23 cellular contexts compared by ENCODE assay signal in genomic region chrX:17788956-17789562, GRCh38. TPM values are rescaled to one million over a fixed set of nuclear protein-coding genes. Genes with fewer than 3 reads are reported as not detected.
DNase-seq lines count a peak whose midpoint lies in the region; ATAC-seq, FAIRE-seq and TF ChIP-seq lines count a peak whose summit lies in the region.
"Had no signal": no experiment of that assay in that cellular context is flagged by ENCODE, and none has a peak within 500 bp of the region (broad histone marks: within the 10 kb centered on the region; RNA-seq: fewer than 3 reads in every experiment).

No MANE protein-coding gene starts in this region.

- H3K4me2 ChIP-seq in GM23338 (no peak overlapping the region), astrocyte (ENCODE audit: low read length) (no peak overlapping the region), osteoblast (ENCODE audit: insufficient read depth, low read length) (no peak overlapping the region), smooth muscle cell (no peak overlapping the region)
- H3K4me2 ChIP-seq: BLaER1 treated with 17β-estradiol and CSF1 and Interleukin-3, amounts not matched to agents 10 nM and 100 nM; PC-9 had no signal

- FAIRE-seq in astrocyte (lab: Jason Lieb, UNC) = peak; percentile 9
- FAIRE-seq: G401.6 had no signal

- intact Hi-C loops in left lung (cut with DNase I) = no loop called here

- H3K9ac ChIP-seq in astrocyte (ENCODE audit: low read length) (no peak overlapping the region), smooth muscle cell (ENCODE audit: low read depth) (no peak overlapping the region)
- H3K9ac ChIP-seq: BLaER1 treated with 17β-estradiol and CSF1 and Interleukin-3, amounts not matched to agents 10 nM and 100 nM had no signal

- H3K4me1 Mint-ChIP-seq in GM23338 = peaks cover 12% of the 10 kb centered on the region
- H3K4me1 Mint-ChIP-seq in astrocyte (ENCODE audit: low read depth, unreplicated experiment) = no peaks in the 10 kb centered on the region

- H3K4me3 Mint-ChIP-seq in GM23338 (no peak overlapping the region), astrocyte (ENCODE audit: unreplicated experiment) (no peak overlapping the region)
- H3K4me3 Mint-ChIP-seq: activated CD4-positive, alpha-beta T cell treated with anti-CD3 and anti-CD28 coated beads, Interleukin-2, amount 10 ng/mL, durations not matched to agents 24 days and 14 days; activated naive CD8-positive, alpha-beta T cell treated with anti-CD3 and anti-CD28 coated beads, Interleukin-2, amount 50 U/mL, for 24 hours; activated T-cell treated with anti-CD3 and anti-CD28 coated beads, Interleukin-2, amount 50 U/mL, for 24 hours; effector memory CD8-positive, alpha-beta T cell had no signal

- H2AFZ ChIP-seq in GM23338 = no peak overlapping the region
- H2AFZ ChIP-seq in astrocyte (ENCODE audit: low read depth, low read length) = no peak overlapping the region
- H2AFZ ChIP-seq in osteoblast (ENCODE audit: low read length) = no peak overlapping the region
- no peak overlapping the region for H2AFZ ChIP-seq in smooth muscle cell (ENCODE audit: low read depth)
- H2AFZ ChIP-seq: PC-9 had no signal

- WGBS in smooth muscle cell (ENCODE audit: low lambda C conversion rate) = 84% methylated on average over 8 of the region's 8 CpGs

- H3F3A ChIP-seq in GM23338 (replicated peaks; ENCODE audit: low read depth) (no peaks in the 10 kb centered on the region), smooth muscle cell (ENCODE audit: low read depth) (no peaks in the 10 kb centered on the region)

- H3K27me3 ChIP-seq in GM23338 (ENCODE audit: insufficient read depth) = no peaks in the 10 kb centered on the region
- H3K27me3 ChIP-seq in astrocyte (ENCODE audit: insufficient read depth, low read length) = no peaks in the 10 kb centered on the region
- H3K27me3 ChIP-seq in left lung = no peaks in the 10 kb centered on the region
- H3K27me3 ChIP-seq in osteoblast (ENCODE audit: insufficient read depth, low read length) = no peaks in the 10 kb centered on the region
- no peaks in the 10 kb centered on the region for H3K27me3 ChIP-seq in smooth muscle cell (ENCODE audit: low read depth)
- H3K27me3 ChIP-seq in effector memory CD4-positive, alpha-beta T cell (replicated peaks; ENCODE audit: control insufficient read depth, insufficient read depth, low read length, poor library complexity, severe bottlenecking) = no peaks in the 10 kb centered on the region
- H3K27me3 ChIP-seq: foreskin keratinocyte, tibial nerve had no signal

- DNase-seq in AG10803 (ENCODE audit: low read depth) (peak; percentile 1), GM23338 (ENCODE audit: low spot score) (peak; percentile 5), astrocyte (ENCODE audit: low read depth) (no peak), left lung (no peak), osteoblast (ENCODE audit: insufficient read length, low spot score, missing footprints) (no peak), NOMO-1 treated with dmso at 0.1 percent for 144 hours (lab: John Stamatoyannopoulos, UW; ENCODE audit: unreplicated experiment) (no peak), smooth muscle cell (lab: John Stamatoyannopoulos, UW; ENCODE audit: unreplicated experiment) (no peak)
- DNase-seq in effector memory CD4-positive, alpha-beta T cell = no peak
- DNase-seq: activated gamma-delta T cell; cortex of kidney; effector memory CD8-positive, alpha-beta T cell had no signal

- TF ChIP-seq CTCF in AG10803 (conservative IDR thresholded peaks at IDR 0.05; ENCODE audit: low read length) (no peak), GM23338 (conservative IDR thresholded peaks at IDR 0.05; ENCODE audit: low read depth in 2 of 2) (peak in 1 of 2 experiments; percentile 38; a peak in 2 of 4 replicates), astrocyte (IDR thresholded peaks at IDR 0.05; ENCODE audit: insufficient read depth, low read depth, low read length) (no peak), left lung (IDR thresholded peaks at IDR 0.05) (no peak), osteoblast (IDR thresholded peaks at IDR 0.05; ENCODE audit: extremely low read depth, low read depth, low read length) (no peak), smooth muscle cell (IDR thresholded peaks at IDR 0.05; ENCODE audit: borderline replicate concordance, insufficient read depth, poor library complexity, severe bottlenecking) (no peak)

- H3K4me3 ChIP-seq in AG10803 (ENCODE audit: low read length) (no peak overlapping the region), GM23338 (no peak overlapping the region), astrocyte (ENCODE audit: insufficient read depth, low read depth, low read length) (no peak overlapping the region), left lung (no peak overlapping the region), osteoblast (ENCODE audit: insufficient read depth, low read length) (no peak overlapping the region), smooth muscle cell (no peak overlapping the region)
- H3K4me3 ChIP-seq in effector memory CD4-positive, alpha-beta T cell (ENCODE audit: insufficient read depth, low read depth, low read length, poor library complexity, severe bottlenecking) = no peak overlapping the region
- H3K4me3 ChIP-seq: BLaER1 treated with 17β-estradiol and CSF1 and Interleukin-3, amounts not matched to agents 10 nM and 100 nM; heart left ventricle; lower lobe of right lung; mucosa of descending colon; PC-9; tibial nerve had no signal

- no peaks in the 10 kb centered on the region for H3K79me2 ChIP-seq in GM23338 (replicated peaks; ENCODE audit: insufficient read depth)
- H3K79me2 ChIP-seq in astrocyte (ENCODE audit: insufficient read depth, low read length) = no peaks in the 10 kb centered on the region
- H3K79me2 ChIP-seq in osteoblast (ENCODE audit: insufficient read depth, low read length) = no peaks in the 10 kb centered on the region
- no peaks in the 10 kb centered on the region for H3K79me2 ChIP-seq in smooth muscle cell (ENCODE audit: low read depth)

- ATAC-seq in GM23338 (peak; percentile 60), left lung (peak; percentile 25)
- ATAC-seq: activated naive CD8-positive, alpha-beta T cell treated with anti-CD3 and anti-CD28 coated beads, Interleukin-2, amount 50 U/mL, for 24 hours; effector memory CD8-positive, alpha-beta T cell had no signal

- H3K9me3 ChIP-seq in astrocyte (ENCODE audit: insufficient read depth, low read depth, low read length) (no peaks in the 10 kb centered on the region), left lung (no peaks in the 10 kb centered on the region), osteoblast (ENCODE audit: low read depth, low read length) (no peaks in the 10 kb centered on the region), smooth muscle cell (replicated peaks; ENCODE audit: low read depth) (no peaks in the 10 kb centered on the region)
- H3K9me3 ChIP-seq in effector memory CD4-positive, alpha-beta T cell (ENCODE audit: control insufficient read depth, low read length) = no peaks in the 10 kb centered on the region
- H3K9me3 ChIP-seq: BLaER1 treated with 17β-estradiol and CSF1 and Interleukin-3, amounts not matched to agents 10 nM and 100 nM; heart left ventricle; lower lobe of right lung; mucosa of descending colon; tibial nerve had no signal

- peaks cover 10% of the 10 kb centered on the region; the same call in 2 of the 3 replicates for H3K36me3 Mint-ChIP-seq in GM23338 (ENCODE audit: low read depth)
- H3K36me3 Mint-ChIP-seq in astrocyte (ENCODE audit: low read depth, unreplicated experiment) = no peaks in the 10 kb centered on the region

- no peak overlapping the region for H3K27ac Mint-ChIP-seq in GM23338
- no peak overlapping the region for H3K27ac Mint-ChIP-seq in astrocyte (ENCODE audit: unreplicated experiment)
- H3K27ac Mint-ChIP-seq: activated CD4-positive, alpha-beta T cell treated with anti-CD3 and anti-CD28 coated beads, Interleukin-2, amount 10 ng/mL, durations not matched to agents 24 days and 14 days; activated naive CD8-positive, alpha-beta T cell treated with anti-CD3 and anti-CD28 coated beads, Interleukin-2, amount 50 U/mL, for 24 hours; activated T-cell treated with anti-CD3 and anti-CD28 coated beads, Interleukin-2, amount 50 U/mL, for 24 hours; effector memory CD8-positive, alpha-beta T cell; nephron had no signal

- H3K9me3 Mint-ChIP-seq in GM23338 = peaks cover 14% of the 10 kb centered on the region; the same call in 2 of the 3 replicates
- H3K9me3 Mint-ChIP-seq in astrocyte (ENCODE audit: unreplicated experiment) = peaks cover 1% of the 10 kb centered on the region
- H3K9me3 Mint-ChIP-seq: activated CD4-positive, alpha-beta T cell treated with anti-CD3 and anti-CD28 coated beads, Interleukin-2, amount 10 ng/mL, durations not matched to agents 24 days and 14 days; activated naive CD8-positive, alpha-beta T cell treated with anti-CD3 and anti-CD28 coated beads, Interleukin-2, amount 50 U/mL, for 24 hours; activated T-cell treated with anti-CD3 and anti-CD28 coated beads, Interleukin-2, amount 50 U/mL, for 24 hours; effector memory CD8-positive, alpha-beta T cell had no signal

- H3K4me1 ChIP-seq in GM23338 (ENCODE audit: insufficient read depth) (no peaks in the 10 kb centered on the region), astrocyte (ENCODE audit: insufficient read depth, low read length) (no peaks in the 10 kb centered on the region), left lung (no peaks in the 10 kb centered on the region), osteoblast (ENCODE audit: insufficient read depth, low read length) (no peaks in the 10 kb centered on the region), smooth muscle cell (ENCODE audit: low read depth) (no peaks in the 10 kb centered on the region)
- H3K4me1 ChIP-seq in effector memory CD4-positive, alpha-beta T cell (ENCODE audit: control insufficient read depth, insufficient read depth, low read length, poor library complexity, severe bottlenecking) = no peaks in the 10 kb centered on the region
- H3K4me1 ChIP-seq: BLaER1 treated with 17β-estradiol and CSF1 and Interleukin-3, amounts not matched to agents 10 nM and 100 nM; foreskin keratinocyte; lower lobe of right lung had no signal

- H3K36me3 ChIP-seq in GM23338 (ENCODE audit: insufficient read depth) (no peaks in the 10 kb centered on the region), astrocyte (ENCODE audit: insufficient read depth, low read length) (no peaks in the 10 kb centered on the region), left lung (no peaks in the 10 kb centered on the region), osteoblast (ENCODE audit: insufficient read depth, low read length) (no peaks in the 10 kb centered on the region), smooth muscle cell (ENCODE audit: low read depth) (no peaks in the 10 kb centered on the region)
- no peaks in the 10 kb centered on the region for H3K36me3 ChIP-seq in effector memory CD4-positive, alpha-beta T cell (ENCODE audit: control insufficient read depth, insufficient read depth, low read length)
- H3K36me3 ChIP-seq: BLaER1 treated with 17β-estradiol and CSF1 and Interleukin-3, amounts not matched to agents 10 nM and 100 nM; heart left ventricle; lower lobe of right lung; tibial nerve had no signal

- peaks cover 18% of the 10 kb centered on the region for H3K27me3 Mint-ChIP-seq in GM23338 (ENCODE audit: insufficient read depth, low read depth, poor library complexity)
- H3K27me3 Mint-ChIP-seq in astrocyte (ENCODE audit: low read depth, unreplicated experiment) = peaks cover 2% of the 10 kb centered on the region
- H3K27me3 Mint-ChIP-seq: activated naive CD8-positive, alpha-beta T cell treated with anti-CD3 and anti-CD28 coated beads, Interleukin-2, amount 50 U/mL, for 24 hours had no signal

- H3K9me2 ChIP-seq in GM23338 (ENCODE audit: insufficient read depth) = no peaks in the 10 kb centered on the region

- H3K27ac ChIP-seq in GM23338 (ENCODE audit: low read depth) = no peak overlapping the region
- no peak overlapping the region for H3K27ac ChIP-seq in astrocyte (ENCODE audit: low read depth, low read length)
- H3K27ac ChIP-seq in left lung = no peak overlapping the region
- H3K27ac ChIP-seq in osteoblast (ENCODE audit: low read depth, low read length) = no peak overlapping the region
- H3K27ac ChIP-seq in smooth muscle cell (ENCODE audit: low read depth) = no peak overlapping the region
- no peak overlapping the region for H3K27ac ChIP-seq in effector memory CD4-positive, alpha-beta T cell (ENCODE audit: insufficient read depth, low read length, poor library complexity, severe bottlenecking)
- H3K27ac ChIP-seq: BLaER1 treated with 17β-estradiol and CSF1 and Interleukin-3, amounts not matched to agents 10 nM and 100 nM; foreskin keratinocyte; heart left ventricle; lower lobe of right lung; PC-9 had no signal

- H4K20me1 ChIP-seq in GM23338 (replicated peaks; ENCODE audit: insufficient read depth) = no peaks in the 10 kb centered on the region
- no peaks in the 10 kb centered on the region for H4K20me1 ChIP-seq in astrocyte (ENCODE audit: insufficient read depth, low read length)
- H4K20me1 ChIP-seq in osteoblast (ENCODE audit: insufficient read depth, low read length) = peaks cover 2% of the 10 kb centered on the region
- H4K20me1 ChIP-seq in smooth muscle cell (ENCODE audit: low read depth) = no peaks in the 10 kb centered on the region

RNA-seq across cellular contexts. Expression of gene SCML1, which starts 51.8 kb away (rescaled TPM):
- 4.0 and 5.4 TPM in 2 replicates for total RNA-seq in GM23338 (2014; rRNA removed; shearing (Covaris generic))
- polyA plus RNA-seq in GM23338 (2016; fragmentation: Nextera tagmentation; extraction: Ambion mirVana) = 4.8 and 6.4 TPM in 2 replicates
- total RNA-seq in astrocyte = 4.2 and 5.1 TPM in 2 replicates
- total RNA-seq in left lung = 10 to 100 TPM in 1 of 2 donors, 1 to 10 TPM in 1; 7.7 to 10.3 TPM
- 12.3 and 12.7 TPM in 2 replicates for total RNA-seq in osteoblast
- total RNA-seq in smooth muscle cell = 12.4 and 17.7 TPM in 2 replicates
- 9.8 and 10.8 TPM in 2 replicates for polyA plus RNA-seq in smooth muscle cell

Comparison
In these comparisons a context has a peak if more than half of its experiments do, and no peak if none do; other contexts are left out.
1. DNase-seq: peak in AG10803 (single experiment) and GM23338 (single experiment); none in astrocyte (single experiment), left lung (0 of 2), osteoblast (single experiment), NOMO-1 treated with dmso at 0.1 percent for 144 hours (single experiment), smooth muscle cell (single experiment) and effector memory CD4-positive, alpha-beta T cell (0 of 3).